17 cellular contexts compared by ENCODE assay signal in the genomic region with DNA sequence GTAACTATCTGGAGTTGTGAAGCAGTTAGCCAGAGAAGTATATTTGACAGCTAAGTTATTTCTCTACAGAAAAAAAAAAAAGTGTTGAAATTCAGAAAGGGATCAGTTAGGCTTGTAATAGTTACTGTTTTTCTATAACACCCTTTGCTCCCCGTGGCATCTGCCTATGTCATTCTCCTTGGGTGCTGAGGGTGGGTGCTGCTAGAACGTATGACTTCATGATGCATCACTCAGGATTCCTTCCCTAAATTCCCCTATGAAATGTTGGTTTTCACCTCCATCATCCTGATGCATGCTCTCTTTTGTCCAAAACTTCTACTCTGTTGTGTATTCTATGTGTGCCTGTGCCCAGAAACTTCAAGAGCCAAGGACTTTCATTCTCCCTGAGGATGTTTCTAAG.
"Had no signal": no experiment of that assay in that cellular context is flagged by ENCODE, and none has a peak within 500 bp of the region (broad histone marks: within the 10 kb centered on the region; RNA-seq: fewer than 3 reads in every experiment).

No MANE protein-coding gene starts in this region.

- H3K9me3 ChIP-seq: esophagus squamous epithelium, mucosa of descending colon, sigmoid colon, suprapubic skin, thyroid gland, uterus had no signal

- H3K36me3 ChIP-seq: esophagus squamous epithelium, heart left ventricle, right atrium auricular region, sigmoid colon, suprapubic skin, thyroid gland, uterus had no signal

- H3K4me1 ChIP-seq: esophagus squamous epithelium, heart left ventricle, right atrium auricular region, sigmoid colon, suprapubic skin, thyroid gland, uterus had no signal

- H3K27ac ChIP-seq: esophagus squamous epithelium, heart left ventricle, right atrium auricular region, sigmoid colon, suprapubic skin, thyroid gland, uterus had no signal

- DNase-seq: effector memory CD8-positive, alpha-beta T cell; esophagus squamous epithelium; foreskin melanocyte; heart left ventricle; hippocampal formation; kidney glomerular epithelial cell; mucosa of descending colon; natural killer cell; posterior cingulate gyrus; sigmoid colon; small intestine; stimulated activated CD4-positive, alpha-beta T cell treated with anti-CD3 and anti-CD28 coated beads, Interleukin-2, amount 100 ng/mL, for 48 hours; stimulated activated naive CD8-positive, alpha-beta T cell treated with anti-CD3 and anti-CD28 coated beads, Interleukin-15, Interleukin-2, amounts not matched to agents 100 U/mL and 50 U/mL, for 24 hours; thyroid gland; uterus had no signal

- H3K4me3 ChIP-seq: esophagus squamous epithelium, heart left ventricle, mucosa of descending colon, right atrium auricular region, sigmoid colon, suprapubic skin, thyroid gland, uterus had no signal

- H3K27me3 ChIP-seq: esophagus squamous epithelium, heart left ventricle, right atrium auricular region, sigmoid colon, suprapubic skin, thyroid gland, uterus had no signal
